21 cellular contexts compared by ENCODE assay signal in genomic region chr5:42301349-42301748, GRCh38.
"Had no signal": no experiment of that assay in that cellular context is flagged by ENCODE, and none has a peak within 500 bp of the region (broad histone marks: within the 10 kb centered on the region; RNA-seq: fewer than 3 reads in every experiment).

No MANE protein-coding gene starts in this region.

- H3K4me3 ChIP-seq: adrenal gland, hepatocyte, left lung, neural progenitor cell, ovary, tibial nerve had no signal

- H2AFZ ChIP-seq: hepatocyte, neural progenitor cell had no signal

- H3K9me3 ChIP-seq: adrenal gland, tibial nerve had no signal

- H3K9me3 Mint-ChIP-seq: activated naive CD4-positive, alpha-beta T cell treated with anti-CD3 and anti-CD28 coated beads, Interleukin-2, amount 50 U/mL, for 24 hours had no signal

- H3K27me3 Mint-ChIP-seq: activated CD8-positive, alpha-beta T cell treated with anti-CD3 and anti-CD28 coated beads for 36 hours; activated naive CD4-positive, alpha-beta T cell treated with anti-CD3 and anti-CD28 coated beads, Interleukin-2, amount 50 U/mL, for 24 hours; naive B cell; T-helper 17 cell had no signal

- H3K4me3 Mint-ChIP-seq: activated CD8-positive, alpha-beta T cell treated with anti-CD3 and anti-CD28 coated beads for 36 hours; activated naive CD4-positive, alpha-beta T cell treated with anti-CD3 and anti-CD28 coated beads, Interleukin-2, amount 50 U/mL, for 24 hours; activated T-cell treated with anti-CD3 and anti-CD28 coated beads, Interleukin-2, amount 50 U/mL, for 4 hours; naive B cell; neural progenitor cell; T-helper 17 cell had no signal

- ATAC-seq: activated CD8-positive, alpha-beta T cell treated with anti-CD3 and anti-CD28 coated beads for 36 hours; activated T-cell treated with anti-CD3 and anti-CD28 coated beads, Interleukin-2, amount 50 U/mL, for 4 hours; esophagus mucosa; left lung; T-helper 17 cell had no signal

- H3K36me3 Mint-ChIP-seq: activated naive CD4-positive, alpha-beta T cell treated with anti-CD3 and anti-CD28 coated beads, Interleukin-2, amount 50 U/mL, for 24 hours; naive B cell; neural progenitor cell had no signal

- H3K27ac Mint-ChIP-seq: activated CD8-positive, alpha-beta T cell treated with anti-CD3 and anti-CD28 coated beads for 36 hours; activated naive CD4-positive, alpha-beta T cell treated with anti-CD3 and anti-CD28 coated beads, Interleukin-2, amount 50 U/mL, for 24 hours; naive B cell; neural progenitor cell; T-helper 17 cell had no signal

- H3K79me2 ChIP-seq: hepatocyte had no signal

- H3K4me1 Mint-ChIP-seq: activated naive CD4-positive, alpha-beta T cell treated with anti-CD3 and anti-CD28 coated beads, Interleukin-2, amount 50 U/mL, for 24 hours; naive B cell; neural progenitor cell; T-helper 17 cell had no signal

- H3K4me2 ChIP-seq: hepatocyte, neural progenitor cell had no signal

- H3K9ac ChIP-seq: neural progenitor cell had no signal

- H3K27me3 ChIP-seq: adrenal gland, hepatocyte, left lung, neural progenitor cell, ovary, tibial nerve had no signal

- H3K36me3 ChIP-seq: adrenal gland, left lung, neural progenitor cell, ovary, tibial nerve, WERI-Rb-1 had no signal

- H3K4me1 ChIP-seq: adrenal gland, left lung, neural progenitor cell, tibial nerve had no signal

- H3K27ac ChIP-seq: adrenal gland, hepatocyte, left lung, neural progenitor cell, ovary, tibial nerve, WERI-Rb-1 had no signal

- DNase-seq: activated CD4-positive, alpha-beta T cell treated with anti-CD3 and anti-CD28 coated beads for 4 hours; activated CD8-positive, alpha-beta T cell treated with anti-CD3 and anti-CD28 coated beads for 36 hours; activated effector memory CD4-positive, alpha-beta T cell treated with anti-CD3 and anti-CD28 coated beads, Interleukin-2, amount 50 U/mL, for 16 hours; activated T-cell treated with anti-CD3 and anti-CD28 coated beads, Interleukin-2, amount 50 U/mL, for 4 hours; adrenal gland; caudate nucleus; islet precursor cell; left lung; mammary epithelial cell; naive B cell; ovary; stimulated activated CD4-positive, alpha-beta T cell treated with anti-CD3 and anti-CD28 coated beads, Interleukin-2, amount 100 ng/mL, for 48 hours; stimulated activated naive CD4-positive, alpha-beta T cell; substantia nigra; T-helper 17 cell; WERI-Rb-1 had no signal
